Comparison of ENCODE assay signal across 8 cellular contexts in the genomic region with DNA sequence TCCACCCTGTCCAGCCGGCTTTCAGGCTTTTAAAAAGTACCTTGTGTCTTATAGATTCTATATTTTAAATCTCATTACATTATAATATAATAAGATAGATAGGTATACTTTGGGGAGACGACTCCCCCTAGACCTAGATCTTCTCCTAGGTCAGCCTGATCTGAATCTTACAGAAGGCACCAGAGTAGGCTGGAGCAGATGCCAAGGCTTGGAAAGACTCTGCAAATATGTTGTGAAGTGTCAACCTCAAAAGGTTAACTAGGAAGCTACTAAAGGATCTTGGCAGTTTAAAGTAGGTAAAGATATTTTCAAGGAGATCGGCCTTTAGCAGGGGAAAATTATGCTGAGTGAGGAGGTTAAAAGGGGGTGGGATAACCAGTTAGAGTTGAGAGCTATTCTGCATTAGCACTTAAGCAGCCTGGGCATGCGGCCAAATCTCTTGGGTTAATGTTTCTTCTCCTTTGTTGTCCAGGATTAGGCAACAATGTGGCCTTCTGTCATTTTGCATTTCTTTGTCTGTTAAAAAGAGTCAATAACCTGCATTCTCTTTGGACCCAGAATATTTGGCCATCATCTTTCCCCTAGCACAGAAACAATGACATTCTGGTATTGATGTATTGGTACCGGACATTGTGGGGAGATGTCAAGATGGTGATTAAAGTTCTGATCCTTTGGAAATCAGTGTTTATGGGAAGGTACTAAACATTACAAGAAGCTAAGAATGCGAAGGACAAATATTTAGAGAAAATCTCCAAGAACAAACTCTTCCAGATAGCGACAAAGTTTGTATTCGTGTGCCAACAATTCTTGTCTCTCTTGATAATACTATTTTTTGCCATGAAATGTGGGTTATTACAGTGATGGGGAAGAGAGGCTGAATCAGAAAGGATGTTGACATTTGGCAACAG. TPM values are rescaled to one million over a fixed set of nuclear protein-coding genes. Genes with fewer than 3 reads are reported as not detected.
DNase-seq lines count a peak whose midpoint lies in the region; ATAC-seq, FAIRE-seq and TF ChIP-seq lines count a peak whose summit lies in the region.

No MANE protein-coding gene starts in this region.

- H3K27ac ChIP-seq in K562 (ENCODE audit: extremely low read depth, low read depth, low read length), result no peak overlapping the region

- in situ Hi-C loops in K562 (cut with MboI), result no loop called here

- CTCF ChIA-PET in K562 (lab: Yijun Ruan, JAX; ENCODE audit: low intra/inter-chr PET ratio), result no interaction called here

- TF ChIP-seq POLR2A in K562 (conservative IDR thresholded peaks at IDR 0.05), result no peak

- no peak for TF ChIP-seq RAD21 in K562 (CRISPR knock-in tag; conservative IDR thresholded peaks at IDR 0.05 in 1 of 2, IDR thresholded peaks at IDR 0.05 in 1 of 2)

- H3K4me1 ChIP-seq in K562 (replicated peaks in 1 of 2; ENCODE audit: control insufficient read depth in 2 of 2, insufficient read depth in 2 of 2, low read length in 2 of 2), result no peaks in the 10 kb centered on the region; a peak in 1 of 5 replicates

- H3K79me2 ChIP-seq in K562 (ENCODE audit: control insufficient read depth, insufficient read depth, low read length), result no peaks in the 10 kb centered on the region

- H4K20me1 ChIP-seq in K562 (replicated peaks; ENCODE audit: control insufficient read depth, insufficient read depth, low read length), result no peaks in the 10 kb centered on the region

- no peak overlapping the region for H2AFZ ChIP-seq in K562 (ENCODE audit: low read depth, low read length)

- intact Hi-C loops in K562 (cut with micrococcal nuclease), result no loop called here

- DNase-seq in EH (ENCODE audit: low read depth) (peak; percentile 40), NCI-H2171 treated with DMSO at 0.1 percent for 48 hours (lab: John Stamatoyannopoulos, UW) (peak; percentile 93), K562 (ENCODE audit: extremely low read depth in 1 of 4, low spot score in 3 of 4) (peak in 1 of 4 experiments; percentile 42), left lobe of liver (ENCODE audit: low spot score) (peak; percentile 77), GM19240 (ENCODE audit: insufficient read length, low spot score) (no peak), DMS114 treated with DMSO at 0.1 percent for 48 hours (lab: John Stamatoyannopoulos, UW; ENCODE audit: unreplicated experiment) (no peak)

- H3K4me3 ChIP-seq in K562, result no peak overlapping the region

- WGBS in K562 (ENCODE audit: insufficient coverage, low coverage, missing lambda C conversion rate), result 11% methylated on average over 8 of the region's 8 CpGs

- H3K9me3 ChIP-seq in K562 (replicated peaks; ENCODE audit: control insufficient read depth, insufficient read depth, low read depth, low read length), result no peaks in the 10 kb centered on the region

- peaks cover 0 to 9% of the 10 kb centered on the region in 2 experiments; a peak in 2 of 5 replicates for H3K27me3 ChIP-seq in K562 (ENCODE audit: control insufficient read depth in 2 of 2, insufficient read depth in 2 of 2, low read length in 2 of 2)

- peak; percentile 69 for FAIRE-seq in K562 (lab: Jason Lieb, UNC)

- POLR2A ChIA-PET in K562 (lab: Yijun Ruan, JAX), result no interaction called here

- no peaks in the 10 kb centered on the region for H3K9me1 ChIP-seq in K562 (ENCODE audit: control insufficient read depth, insufficient read depth, low read length)

- no peak overlapping the region for H3K4me2 ChIP-seq in K562 (ENCODE audit: insufficient read depth, low read length)

- H3K36me3 ChIP-seq in K562 (ENCODE audit: control insufficient read depth, insufficient read depth, low read length), result no peaks in the 10 kb centered on the region

- no TSS peak for BruUV-seq in K562 (replicated peaks; lab: Mats Ljungman, UMichigan)

- TF ChIP-seq EP300 in K562 (IDR thresholded peaks at IDR 0.05; ENCODE audit: low read length), result no peak

- H3K9ac ChIP-seq in K562 (ENCODE audit: insufficient read depth in 1 of 2, low read depth in 2 of 2, low read length in 2 of 2), result no peak overlapping the region

- ATAC-seq in K562, result 0 out of 3 replicates have a peak, but pooled peaks have one; percentile 27
- ATAC-seq in left lobe of liver, result peak; percentile 82
- ATAC-seq in GM21447 (IDR thresholded peaks at IDR 0.05; ENCODE audit: unreplicated experiment), result no peak
- no peak for ATAC-seq in GM21529 (IDR thresholded peaks at IDR 0.05; ENCODE audit: unreplicated experiment)

- no peak for TF ChIP-seq CTCF in K562 (IDR thresholded peaks at IDR 0.05 in 2 of 3, conservative IDR thresholded peaks at IDR 0.05 in 1 of 3; ENCODE audit: insufficient read depth in 2 of 3, low read depth in 1 of 3, low read length in 3 of 3)

TF ChIP-seq in K562, 482 proteins besides CTCF, POLR2A, EP300 and RAD21 (continues in another document):
- TF ChIP-seq HNRNPH1 (optimal IDR thresholded peaks at IDR 0.05; ENCODE audit: low read depth, low read length) (no peak), CEBPG (CRISPR knock-in tag; IDR thresholded peaks at IDR 0.05) (0 out of 2 replicates have a peak, but pooled peaks have one; percentile 6), CEBPG (tag; conservative IDR thresholded peaks at IDR 0.05 in 1 of 2, IDR thresholded peaks at IDR 0.05 in 1 of 2) (peak; percentile 50 to 92; a peak in 3 of 4 replicates), JUN (IDR thresholded peaks at IDR 0.05; ENCODE audit: borderline replicate concordance, low read depth, low read length) (no peak), JUN (CRISPR knock-in tag; IDR thresholded peaks at IDR 0.05; ENCODE audit: borderline replicate concordance) (no peak), C11orf30 (IDR thresholded peaks at IDR 0.05; ENCODE audit: low read depth) (peak; percentile 49; the same call in 1 of the 2 replicates), ZKSCAN1 (IDR thresholded peaks at IDR 0.05; ENCODE audit: low read depth, low read length) (no peak), PHF8 (IDR thresholded peaks at IDR 0.05; ENCODE audit: borderline replicate concordance, low read length) (no peak), CBX5 (IDR thresholded peaks at IDR 0.05; ENCODE audit: borderline replicate concordance, low read depth) (no peak), PBX2 (CRISPR knock-in tag; IDR thresholded peaks at IDR 0.05; ENCODE audit: low read depth) (no peak), PBX2 (tag; conservative IDR thresholded peaks at IDR 0.05; ENCODE audit: low read depth) (no peak), NFIC (IDR thresholded peaks at IDR 0.05) (peak; percentile 73), RBM15 (IDR thresholded peaks at IDR 0.05; ENCODE audit: insufficient read depth, low read length) (no peak), SOX6 (IDR thresholded peaks at IDR 0.05) (peak; percentile 38; the same call in 1 of the 2 replicates), ZNF507 (tag; conservative IDR thresholded peaks at IDR 0.05) (no peak)
- TF ChIP-seq, protein P1, sequence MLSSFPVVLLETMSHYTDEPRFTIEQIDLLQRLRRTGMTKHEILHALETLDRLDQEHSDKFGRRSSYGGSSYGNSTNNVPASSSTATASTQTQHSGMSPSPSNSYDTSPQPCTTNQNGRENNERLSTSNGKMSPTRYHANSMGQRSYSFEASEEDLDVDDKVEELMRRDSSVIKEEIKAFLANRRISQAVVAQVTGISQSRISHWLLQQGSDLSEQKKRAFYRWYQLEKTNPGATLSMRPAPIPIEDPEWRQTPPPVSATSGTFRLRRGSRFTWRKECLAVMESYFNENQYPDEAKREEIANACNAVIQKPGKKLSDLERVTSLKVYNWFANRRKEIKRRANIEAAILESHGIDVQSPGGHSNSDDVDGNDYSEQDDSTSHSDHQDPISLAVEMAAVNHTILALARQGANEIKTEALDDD (IDR thresholded peaks at IDR 0.05), result peak; percentile 71

RNA-seq across cellular contexts. Expression of gene DHX40, which starts 51.2 kb away (rescaled TPM):
- 22.1 and 45.7 TPM in 2 replicates for total RNA-seq in K562 (2011; cell fraction: chromatin; rRNA removed; ENCODE audit: low replicate concordance)
- 8.0 and 11.2 TPM in 2 replicates for total RNA-seq in K562 (2011; cell fraction: nucleolus; rRNA removed)
- 12.7 and 15.3 TPM in 2 replicates for total RNA-seq in K562 (2011; cell fraction: nucleoplasm; rRNA removed)
- 17.0 and 21.7 TPM in 2 replicates for total RNA-seq in K562 (2014; rRNA removed)
- total RNA-seq in K562 (2014; rRNA removed; fragmentation: Illumina TruSeq; extraction: Trizol), result 26.4 and 31.6 TPM in 2 replicates
- total RNA-seq in K562 (2015; rRNA removed; fragmentation: Illumina TruSeq; extraction: Trizol), result 18.5 and 21.4 TPM in 2 replicates
- 18.2 and 18.5 TPM in 2 replicates for total RNA-seq in K562 (2021)
- 26.7 and 38.6 TPM in 2 replicates for polyA plus RNA-seq in K562 (2011; rRNA removed)
- 6.1 and 13.1 TPM in 2 replicates for polyA plus RNA-seq in K562 (2011; cell fraction: cytosol; rRNA removed)
- 10.3 and 17.9 TPM in 2 replicates for polyA plus RNA-seq in K562 (2011; cell fraction: nucleus; rRNA removed)
- polyA plus RNA-seq in K562 (2012), result 15.2 and 21.3 TPM in 2 replicates
- polyA plus RNA-seq in K562 (2014; fragmentation: Illumina TruSeq; extraction: Trizol), result 18.7 and 18.9 TPM in 2 replicates
- 1 to 10 TPM; 7.2 to 7.3 TPM for polyA plus RNA-seq in K562 (2014; fragmentation: Nextera tagmentation; extraction: Ambion mirVana)
- polyA plus RNA-seq in K562 (2014; rRNA removed), result 15.5 and 16.4 TPM in 2 replicates
- 45.2 and 48.4 TPM in 2 replicates for polyA minus RNA-seq in K562 (2011; rRNA and poly(A)+ RNA removed)
- polyA minus RNA-seq in K562 (2011; cell fraction: cytosol; rRNA and poly(A)+ RNA removed), result 22.1 and 23.2 TPM in 2 replicates
- 11.0 and 15.9 TPM in 2 replicates for polyA minus RNA-seq in K562 (2011; cell fraction: nucleus; rRNA and poly(A)+ RNA removed)
- 8.5 TPM for total RNA-seq in left lobe of liver

Comparison
In these comparisons a context has a peak if more than half of its experiments do, and no peak if none do; other contexts are left out.
1. DNase-seq: peak in EH (single experiment), NCI-H2171 treated with DMSO at 0.1 percent for 48 hours (single experiment) and left lobe of liver (single experiment); none in GM19240 (single experiment) and DMS114 treated with DMSO at 0.1 percent for 48 hours (single experiment).
2. ATAC-seq: peak in K562 (single experiment) and left lobe of liver (single experiment); none in GM21447 (single experiment) and GM21529 (single experiment).